In the genomic region with DNA sequence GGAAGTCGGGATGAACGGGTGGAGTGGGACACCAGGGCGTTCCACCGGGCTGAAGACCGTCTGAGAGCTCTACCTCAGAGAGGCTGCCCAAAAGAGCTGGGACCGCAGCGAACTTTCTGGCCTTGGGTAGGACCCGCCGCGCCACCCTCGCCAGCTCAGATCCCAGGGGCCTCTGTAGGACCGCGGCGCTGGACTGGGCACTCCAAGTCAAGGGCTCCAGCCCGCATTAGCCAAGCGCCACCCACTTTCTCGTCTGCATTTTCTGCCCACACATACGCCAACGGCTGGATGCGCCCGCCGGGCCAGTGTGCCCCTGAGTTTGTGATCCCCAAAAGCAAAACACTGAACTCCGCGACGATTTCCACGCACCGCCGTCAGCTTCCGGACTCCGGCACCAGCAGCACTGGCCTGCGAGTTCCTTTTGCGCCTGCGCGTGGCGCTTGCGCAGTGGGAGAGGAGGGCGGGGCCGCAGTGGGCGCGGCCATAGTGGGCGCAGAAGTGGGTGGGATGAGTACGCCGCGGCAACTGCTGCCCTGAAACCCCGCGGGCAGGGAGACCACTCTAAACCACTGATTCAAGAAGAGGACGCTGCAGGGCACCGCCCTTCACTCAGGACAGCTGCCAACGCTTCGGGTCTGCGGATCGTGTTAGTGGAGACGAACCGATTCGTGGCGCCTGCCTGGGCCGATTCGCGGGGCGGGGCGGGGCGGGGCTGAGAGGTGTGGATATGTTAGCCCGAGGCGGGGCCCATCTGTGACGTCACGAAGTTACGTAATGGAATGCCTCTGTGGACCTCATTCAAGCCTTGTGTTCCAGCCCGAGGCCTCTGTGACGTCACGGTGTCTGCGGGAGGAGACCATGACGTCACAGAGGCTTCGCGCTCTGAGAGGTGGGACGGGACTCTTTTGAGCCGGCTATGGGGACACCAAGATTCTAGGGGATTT, we compare ENCODE assay signal across 8 cellular contexts. TPM values are rescaled to one million over a fixed set of nuclear protein-coding genes. Genes with fewer than 3 reads are reported as not detected.
A peak's percentile ranks its signal among the peaks of the same experiment; 100 is the strongest.
DNase-seq lines count a peak whose midpoint lies in the region; ATAC-seq and TF ChIP-seq lines count a peak whose summit lies in the region.

No MANE protein-coding gene starts in this region.

- H3K4me3 ChIP-seq in colonic mucosa = peak overlapping the region; percentile 55

- peaks cover 33% of the 10 kb centered on the region for H3K27me3 Mint-ChIP-seq in activated CD4-positive, alpha-beta T cell treated with anti-CD3 and anti-CD28 coated beads, Interleukin-2, amount 10 ng/mL, durations not matched to agents 24 days and 14 days

- H3K36me3 Mint-ChIP-seq in activated CD4-positive, alpha-beta T cell treated with anti-CD3 and anti-CD28 coated beads, Interleukin-2, amount 10 ng/mL, durations not matched to agents 24 days and 14 days (ENCODE audit: low read depth) = peaks cover 13% of the 10 kb centered on the region

- DNase-seq in C1 segment of cervical spinal cord (lab: John Stamatoyannopoulos, UW) (peak; percentile 81 to 96 (median 94)), NCI-H524 treated with DMSO at 0.1 percent for 48 hours (lab: John Stamatoyannopoulos, UW) (peak; percentile 52), colonic mucosa (peak; percentile 98), left kidney (ENCODE audit: low read depth, low spot score) (peak; percentile 98)
- peak; percentile 100 for DNase-seq in activated CD4-positive, alpha-beta T cell treated with anti-CD3 and anti-CD28 coated beads, Interleukin-2, amount 10 ng/mL, durations not matched to agents 24 days and 14 days
- DNase-seq in stimulated activated CD4-positive, alpha-beta T cell treated with anti-CD3 and anti-CD28 coated beads, Interleukin-1b, Interleukin-23, amount 100 ng/mL, for 4 hours (ENCODE audit: low read depth in 2 of 2) = peak; percentile 86 to 94

- peak; percentile 83 for ATAC-seq in GM19351 (IDR thresholded peaks at IDR 0.05; ENCODE audit: unreplicated experiment)
- ATAC-seq in HG03469 (IDR thresholded peaks at IDR 0.05; ENCODE audit: unreplicated experiment) = peak; percentile 87

- H3K9ac ChIP-seq in colonic mucosa (ENCODE audit: low read depth in 2 of 2, low read length in 2 of 2) = peak overlapping the region; percentile 91 to 99

- H3K9me3 ChIP-seq in colonic mucosa = no peaks in the 10 kb centered on the region

- peak overlapping the region; percentile 93 for H3K4me3 Mint-ChIP-seq in activated CD4-positive, alpha-beta T cell treated with anti-CD3 and anti-CD28 coated beads, Interleukin-2, amount 10 ng/mL, durations not matched to agents 24 days and 14 days

- peaks cover 6% of the 10 kb centered on the region for H3K4me1 ChIP-seq in colonic mucosa

- H3K27me3 ChIP-seq in colonic mucosa = peaks cover 15% of the 10 kb centered on the region

- no peak for TF ChIP-seq CTCF in colonic mucosa (IDR thresholded peaks at IDR 0.05)

- peaks cover 20% of the 10 kb centered on the region for H3K4me1 Mint-ChIP-seq in activated CD4-positive, alpha-beta T cell treated with anti-CD3 and anti-CD28 coated beads, Interleukin-2, amount 10 ng/mL, durations not matched to agents 24 days and 14 days

- no peaks in the 10 kb centered on the region for H3K36me3 ChIP-seq in colonic mucosa

- peak overlapping the region; percentile 88 for H3K27ac ChIP-seq in colonic mucosa

- H3K27ac Mint-ChIP-seq in activated CD4-positive, alpha-beta T cell treated with anti-CD3 and anti-CD28 coated beads, Interleukin-2, amount 10 ng/mL, durations not matched to agents 24 days and 14 days = peak overlapping the region; percentile 99

- intact Hi-C loops in activated CD4-positive, alpha-beta T cell treated with anti-CD3 and anti-CD28 coated beads, Interleukin-2, amount 10 ng/mL, durations not matched to agents 24 days and 14 days (cut with micrococcal nuclease) = loop anchor here (1.0 to 5.0 kb wide), 5 partner anchors 14 to 1099 kb away; a partner anchor contains a TSS
- intact Hi-C loops in colonic mucosa (cut with DNase I) = no loop called here

- H3K9me3 Mint-ChIP-seq in activated CD4-positive, alpha-beta T cell treated with anti-CD3 and anti-CD28 coated beads, Interleukin-2, amount 10 ng/mL, durations not matched to agents 24 days and 14 days = no peaks in the 10 kb centered on the region

RNA-seq across cellular contexts. Expression of a gene that starts 10.5 kb away (rescaled TPM):
- not detected in 2 replicates for total RNA-seq in activated CD4-positive, alpha-beta T cell treated with anti-CD3 and anti-CD28 coated beads, Interleukin-2, amount 10 ng/mL, durations not matched to agents 24 days and 14 days
- 1 to 10 TPM; 1.7 to 2.4 TPM for total RNA-seq in colonic mucosa

Comparison
In these comparisons a context has a peak if more than half of its experiments do, and no peak if none do; other contexts are left out.
1. Peak in every context shown above with its lines: DNase-seq, ATAC-seq, H3K4me3 ChIP-seq and H3K27ac ChIP-seq.